18 cellular contexts compared by ENCODE assay signal in the genomic region with DNA sequence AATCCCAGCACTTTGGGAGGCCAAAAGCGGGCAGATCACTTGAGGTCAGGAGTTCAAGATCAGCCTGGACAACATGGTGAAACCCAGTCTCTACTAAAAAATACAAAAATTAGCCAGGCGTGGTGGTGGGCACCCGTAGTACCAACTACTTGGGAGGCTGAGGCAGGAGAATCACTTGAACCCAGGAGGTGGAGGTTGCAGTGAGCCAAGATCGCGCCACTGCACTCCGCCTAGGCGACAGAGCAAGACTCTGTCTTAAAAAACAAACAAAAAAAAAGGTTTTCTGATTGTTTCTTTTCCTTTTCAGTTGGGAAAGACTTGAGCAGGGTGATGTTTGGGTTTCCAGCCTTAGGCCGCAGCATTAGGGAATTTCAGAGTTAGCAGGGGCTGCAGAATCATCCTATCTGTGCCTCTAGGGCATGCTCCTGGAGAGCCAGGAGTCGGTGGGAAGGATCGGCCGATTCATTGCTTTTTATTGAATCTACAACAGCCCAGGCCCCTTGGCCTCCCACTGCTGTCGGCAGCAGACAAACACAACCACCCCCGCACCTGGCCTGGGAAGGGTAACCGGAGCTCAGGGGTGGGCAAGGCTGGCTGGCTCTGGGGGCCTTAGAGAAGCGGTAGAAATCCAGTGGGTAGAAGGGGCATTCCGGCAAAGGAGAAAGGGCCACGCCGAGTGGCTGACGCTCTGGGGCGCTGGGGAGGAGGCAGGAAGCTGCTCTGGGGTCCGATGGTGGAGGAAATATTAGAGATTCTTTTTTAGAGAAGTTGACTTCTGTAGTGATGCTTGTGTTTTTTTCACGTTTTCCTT. TPM values are rescaled to one million over a fixed set of nuclear protein-coding genes. Genes with fewer than 3 reads are reported as not detected.
A peak's percentile ranks its signal among the peaks of the same experiment; 100 is the strongest.
DNase-seq lines count a peak whose midpoint lies in the region; ATAC-seq and TF ChIP-seq lines count a peak whose summit lies in the region.
"Had no signal": no experiment of that assay in that cellular context is flagged by ENCODE, and none has a peak within 500 bp of the region (broad histone marks: within the 10 kb centered on the region; RNA-seq: fewer than 3 reads in every experiment).

No MANE protein-coding gene starts in this region.

- H3K9me3 Mint-ChIP-seq in progenitor cell of endocrine pancreas (ENCODE audit: low read depth), result peaks cover 9% of the 10 kb centered on the region

- CTCF ChIA-PET in RWPE1 (lab: Yijun Ruan, JAX) (interaction anchor here (0.6 to 1.1 kb wide), 2 partner anchors 17 to 28 kb away, joined by 3 read pairs; no protein-coding TSS in a partner anchor), HEK293T (lab: Yijun Ruan, JAX) (no interaction called here)

- in situ Hi-C loops in GM13977 (cut with MboI; ENCODE audit: low pct_unique_long_range_greater_than_20kb, low sequenced_read_pairs, unreplicated experiment), result no loop called here

- ATAC-seq in GM21390 (IDR thresholded peaks at IDR 0.05; ENCODE audit: unreplicated experiment), result no peak
- ATAC-seq: activated CD4-positive, CD25-positive, alpha-beta regulatory T cell treated with anti-CD3 and anti-CD28 coated beads, Interleukin-2, amount 50 U/mL, for 24 hours; body of pancreas; sciatic nerve had no signal

- H3K27me3 Mint-ChIP-seq in progenitor cell of endocrine pancreas, result peaks cover 33% of the 10 kb centered on the region

- peaks cover 10% of the 10 kb centered on the region for H3K36me3 Mint-ChIP-seq in progenitor cell of endocrine pancreas (ENCODE audit: insufficient read depth)

- DNase-seq in GM13977 (ENCODE audit: low spot score) (peak; percentile 51), RWPE1 (ENCODE audit: low spot score) (no peak), iPS-NIHi11 (ENCODE audit: low spot score) (peak; percentile 56), progenitor cell of endocrine pancreas (ENCODE audit: low spot score, unreplicated experiment) (no peak), HEK293T (ENCODE audit: extremely low spot score) (no peak), head of caudate nucleus (no peak)
- DNase-seq: body of pancreas, cortex of kidney, DMS 273 treated with DMSO at 0.1 percent for 48 hours, NCI-H1105 treated with DMSO at 0.1 percent for 48 hours, NCI-H2227 treated with DMSO at 0.1 percent for 48 hours, SHP77, T-helper 2 cell, testis had no signal

- intact Hi-C loops in head of caudate nucleus (cut with DNase I), result no loop called here

- H3K4me1 Mint-ChIP-seq in progenitor cell of endocrine pancreas (ENCODE audit: low read depth), result peaks cover 12% of the 10 kb centered on the region

- TF ChIP-seq CTCF in GM13977 (IDR thresholded peaks at IDR 0.05; ENCODE audit: extremely low read depth, insufficient read depth, missing control alignments) (no peak), RWPE1 (conservative IDR thresholded peaks at IDR 0.05; ENCODE audit: low read depth) (no peak), progenitor cell of endocrine pancreas (IDR thresholded peaks at IDR 0.05; ENCODE audit: unreplicated experiment) (no peak)

- H3K27ac Mint-ChIP-seq in progenitor cell of endocrine pancreas, result peak overlapping the region; percentile 51

- POLR2A ChIA-PET in RWPE1 (lab: Yijun Ruan, JAX; ENCODE audit: low non-redundant PET) (no interaction called here), HEK293T (lab: Yijun Ruan, JAX) (no interaction called here)

- H3K27ac ChIP-seq in RWPE1, result peak overlapping the region; percentile 9; the same call in 1 of the 2 replicates
- H3K27ac ChIP-seq: body of pancreas, KMS-11, testis had no signal

- peak overlapping the region; percentile 18 for H3K4me3 Mint-ChIP-seq in progenitor cell of endocrine pancreas (ENCODE audit: low read depth)

TF ChIP-seq in HEK293T, 16 proteins besides CTCF, POLR2A, EP300 and RAD21:
- TF ChIP-seq FOXM1 (IDR thresholded peaks at IDR 0.05; ENCODE audit: borderline replicate concordance), result no peak
- no peak for TF ChIP-seq BHLHE40 (IDR thresholded peaks at IDR 0.05; ENCODE audit: borderline replicate concordance)
- TF ChIP-seq FOXA1 (IDR thresholded peaks at IDR 0.05), result no peak
- TF ChIP-seq SP1 (IDR thresholded peaks at IDR 0.05), result no peak
- no peak for TF ChIP-seq LEF1 (IDR thresholded peaks at IDR 0.05; ENCODE audit: borderline replicate concordance)
TF ChIP-seq in HEK293T: peak in this region for 0.

RNA-seq across cellular contexts. Expression of gene CHAC1, which starts 6.3 kb away (rescaled TPM):
- total RNA-seq in progenitor cell of endocrine pancreas, result 14.4 and 18.1 TPM in 2 replicates

RNA-seq across cellular contexts. Expression of gene DLL4, which starts 30.4 kb away (rescaled TPM):
- total RNA-seq in progenitor cell of endocrine pancreas, result 6.2 and 6.5 TPM in 2 replicates

Comparison
In these comparisons a context has a peak if more than half of its experiments do, and no peak if none do; other contexts are left out.
1. DNase-seq: peak in GM13977 (single experiment) and iPS-NIHi11 (single experiment); none in RWPE1 (single experiment), progenitor cell of endocrine pancreas (single experiment), HEK293T (single experiment) and head of caudate nucleus (0 of 42).